ENCODE assay signal across 1 cellular context in genomic region chr7:127976056-127976455, GRCh38.
TF ChIP-seq lines count a peak whose summit lies in the region.

No MANE protein-coding gene starts in this region.

TF ChIP-seq in HepG2, 621 proteins besides CTCF, POLR2A, EP300 and RAD21 (continued from another document):
- TF ChIP-seq, protein P1, sequence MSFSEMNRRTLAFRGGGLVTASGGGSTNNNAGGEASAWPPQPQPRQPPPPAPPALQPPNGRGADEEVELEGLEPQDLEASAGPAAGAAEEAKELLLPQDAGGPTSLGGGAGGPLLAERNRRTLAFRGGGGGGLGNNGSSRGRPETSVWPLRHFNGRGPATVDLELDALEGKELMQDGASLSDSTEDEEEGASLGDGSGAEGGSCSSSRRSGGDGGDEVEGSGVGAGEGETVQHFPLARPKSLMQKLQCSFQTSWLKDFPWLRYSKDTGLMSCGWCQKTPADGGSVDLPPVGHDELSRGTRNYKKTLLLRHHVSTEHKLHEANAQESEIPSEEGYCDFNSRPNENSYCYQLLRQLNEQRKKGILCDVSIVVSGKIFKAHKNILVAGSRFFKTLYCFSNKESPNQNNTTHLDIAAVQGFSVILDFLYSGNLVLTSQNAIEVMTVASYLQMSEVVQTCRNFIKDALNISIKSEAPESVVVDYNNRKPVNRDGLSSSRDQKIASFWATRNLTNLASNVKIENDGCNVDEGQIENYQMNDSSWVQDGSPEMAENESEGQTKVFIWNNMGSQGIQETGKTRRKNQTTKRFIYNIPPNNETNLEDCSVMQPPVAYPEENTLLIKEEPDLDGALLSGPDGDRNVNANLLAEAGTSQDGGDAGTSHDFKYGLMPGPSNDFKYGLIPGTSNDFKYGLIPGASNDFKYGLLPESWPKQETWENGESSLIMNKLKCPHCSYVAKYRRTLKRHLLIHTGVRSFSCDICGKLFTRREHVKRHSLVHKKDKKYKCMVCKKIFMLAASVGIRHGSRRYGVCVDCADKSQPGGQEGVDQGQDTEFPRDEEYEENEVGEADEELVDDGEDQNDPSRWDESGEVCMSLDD (CRISPR knock-in tag; IDR thresholded peaks at IDR 0.05; ENCODE audit: borderline replicate concordance), result no peak
- TF ChIP-seq ZNF431 (CRISPR knock-in tag; IDR thresholded peaks at IDR 0.05; ENCODE audit: borderline replicate concordance, low read depth) (no peak), U2AF1 (optimal IDR thresholded peaks at IDR 0.05; ENCODE audit: low read depth, low read length) (no peak), ZNF138 (CRISPR knock-in tag; IDR thresholded peaks at IDR 0.05; ENCODE audit: low read depth) (no peak), TAF1 (CRISPR knock-in tag; IDR thresholded peaks at IDR 0.05) (no peak), ZKSCAN8 (CRISPR knock-in tag; IDR thresholded peaks at IDR 0.05; ENCODE audit: borderline replicate concordance) (no peak), HCFC1 (IDR thresholded peaks at IDR 0.05; ENCODE audit: low read depth, low read length) (no peak), POLR2G (IDR thresholded peaks at IDR 0.05; ENCODE audit: low read depth, low read length) (no peak), KLF6 (CRISPR knock-in tag; IDR thresholded peaks at IDR 0.05) (no peak)
- TF ChIP-seq, protein P2, sequence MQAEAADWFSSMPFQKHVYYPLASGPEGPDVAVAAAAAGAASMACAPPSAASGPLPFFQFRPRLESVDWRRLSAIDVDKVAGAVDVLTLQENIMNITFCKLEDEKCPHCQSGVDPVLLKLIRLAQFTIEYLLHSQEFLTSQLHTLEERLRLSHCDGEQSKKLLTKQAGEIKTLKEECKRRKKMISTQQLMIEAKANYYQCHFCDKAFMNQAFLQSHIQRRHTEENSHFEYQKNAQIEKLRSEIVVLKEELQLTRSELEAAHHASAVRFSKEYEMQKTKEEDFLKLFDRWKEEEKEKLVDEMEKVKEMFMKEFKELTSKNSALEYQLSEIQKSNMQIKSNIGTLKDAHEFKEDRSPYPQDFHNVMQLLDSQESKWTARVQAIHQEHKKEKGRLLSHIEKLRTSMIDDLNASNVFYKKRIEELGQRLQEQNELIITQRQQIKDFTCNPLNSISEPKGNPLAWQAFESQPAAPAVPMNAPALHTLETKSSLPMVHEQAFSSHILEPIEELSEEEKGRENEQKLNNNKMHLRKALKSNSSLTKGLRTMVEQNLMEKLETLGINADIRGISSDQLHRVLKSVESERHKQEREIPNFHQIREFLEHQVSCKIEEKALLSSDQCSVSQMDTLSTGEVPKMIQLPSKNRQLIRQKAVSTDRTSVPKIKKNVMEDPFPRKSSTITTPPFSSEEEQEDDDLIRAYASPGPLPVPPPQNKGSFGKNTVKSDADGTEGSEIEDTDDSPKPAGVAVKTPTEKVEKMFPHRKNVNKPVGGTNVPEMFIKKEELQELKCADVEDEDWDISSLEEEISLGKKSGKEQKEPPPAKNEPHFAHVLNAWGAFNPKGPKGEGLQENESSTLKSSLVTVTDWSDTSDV (CRISPR knock-in tag; IDR thresholded peaks at IDR 0.05), result no peak
- TF ChIP-seq, protein P3, sequence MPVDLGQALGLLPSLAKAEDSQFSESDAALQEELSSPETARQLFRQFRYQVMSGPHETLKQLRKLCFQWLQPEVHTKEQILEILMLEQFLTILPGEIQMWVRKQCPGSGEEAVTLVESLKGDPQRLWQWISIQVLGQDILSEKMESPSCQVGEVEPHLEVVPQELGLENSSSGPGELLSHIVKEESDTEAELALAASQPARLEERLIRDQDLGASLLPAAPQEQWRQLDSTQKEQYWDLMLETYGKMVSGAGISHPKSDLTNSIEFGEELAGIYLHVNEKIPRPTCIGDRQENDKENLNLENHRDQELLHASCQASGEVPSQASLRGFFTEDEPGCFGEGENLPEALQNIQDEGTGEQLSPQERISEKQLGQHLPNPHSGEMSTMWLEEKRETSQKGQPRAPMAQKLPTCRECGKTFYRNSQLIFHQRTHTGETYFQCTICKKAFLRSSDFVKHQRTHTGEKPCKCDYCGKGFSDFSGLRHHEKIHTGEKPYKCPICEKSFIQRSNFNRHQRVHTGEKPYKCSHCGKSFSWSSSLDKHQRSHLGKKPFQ (CRISPR knock-in tag; IDR thresholded peaks at IDR 0.05; ENCODE audit: insufficient replicate concordance), result no peak
